ENCODE assay signal across 8 cellular contexts in the genomic region with DNA sequence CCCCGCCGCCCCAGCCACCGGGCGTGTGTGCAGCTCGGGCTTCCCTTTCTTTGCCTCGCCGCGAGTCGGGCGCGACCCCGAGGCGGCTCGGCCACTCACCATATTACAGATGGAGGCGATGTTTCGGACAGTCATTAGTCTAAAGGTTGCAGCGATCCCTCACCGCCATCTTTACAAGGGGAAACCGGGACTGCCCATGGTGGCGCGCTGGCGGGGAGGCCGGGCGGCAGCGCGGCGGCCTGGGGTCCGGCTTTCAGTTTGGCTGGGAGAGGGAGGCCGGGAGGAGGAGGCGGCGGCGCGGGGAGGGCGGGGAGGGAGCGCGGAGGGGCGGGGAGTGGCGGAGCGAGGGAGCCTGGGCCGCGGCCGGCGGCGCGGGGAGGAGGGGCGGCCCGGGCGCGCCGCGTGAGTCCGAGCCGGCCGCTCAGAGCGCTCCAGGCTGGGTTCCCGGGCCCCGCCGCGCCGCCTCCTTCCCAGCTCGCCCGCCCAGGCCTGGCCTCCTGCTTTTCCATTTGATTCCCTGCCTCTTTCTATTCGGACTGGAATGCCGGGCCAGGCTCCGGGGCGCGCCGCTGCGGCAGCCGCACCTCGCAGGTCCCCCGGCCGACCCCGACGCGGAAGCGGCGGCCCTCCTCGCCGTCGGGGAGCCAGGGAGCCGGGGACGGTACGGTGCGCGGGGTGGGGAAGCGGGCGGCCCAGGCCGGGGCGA. TPM values are rescaled to one million over a fixed set of nuclear protein-coding genes. Genes with fewer than 3 reads are reported as not detected.
DNase-seq lines count a peak whose midpoint lies in the region; ATAC-seq and TF ChIP-seq lines count a peak whose summit lies in the region.

A gene with protein sequence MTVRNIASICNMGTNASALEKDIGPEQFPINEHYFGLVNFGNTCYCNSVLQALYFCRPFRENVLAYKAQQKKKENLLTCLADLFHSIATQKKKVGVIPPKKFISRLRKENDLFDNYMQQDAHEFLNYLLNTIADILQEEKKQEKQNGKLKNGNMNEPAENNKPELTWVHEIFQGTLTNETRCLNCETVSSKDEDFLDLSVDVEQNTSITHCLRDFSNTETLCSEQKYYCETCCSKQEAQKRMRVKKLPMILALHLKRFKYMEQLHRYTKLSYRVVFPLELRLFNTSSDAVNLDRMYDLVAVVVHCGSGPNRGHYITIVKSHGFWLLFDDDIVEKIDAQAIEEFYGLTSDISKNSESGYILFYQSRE (minus strand): TSS at position 286 of the 706 bp plus-strand sequence. CDS start 151 bp downstream, at position 135.

- H3K36me3 ChIP-seq in GM06990 (ENCODE audit: control insufficient read depth, insufficient read depth, low read length) (no peaks in the 10 kb centered on the region), SU-DHL-6 (ENCODE audit: low read length) (no peaks in the 10 kb centered on the region), vagina (no peaks in the 10 kb centered on the region)

- ATAC-seq in GM21723 (IDR thresholded peaks at IDR 0.05; ENCODE audit: unreplicated experiment) (peak; percentile 85), left cardiac atrium (peak; percentile 96 to 97)

- H2AFZ ChIP-seq in SU-DHL-6 (ENCODE audit: low read depth, low read length, severe bottlenecking) = peak within 1 kb of the TSS; percentile 98

- H3K4me3 ChIP-seq in GM06990 (replicated peaks; ENCODE audit: low read depth, low read length) = peak within 1 kb of the TSS; percentile 81
- peak within 1 kb of the TSS; percentile 71 for H3K4me3 ChIP-seq in SU-DHL-6 (ENCODE audit: insufficient read depth, low read length, poor library complexity, severe bottlenecking)
- H3K4me3 ChIP-seq in vagina = peak within 1 kb of the TSS; percentile 81 to 96

- TF ChIP-seq CTCF in GM06990 (IDR thresholded peaks at IDR 0.05; ENCODE audit: insufficient read depth, low read length, poor library complexity, severe bottlenecking) (peak; percentile 3), SU-DHL-6 (IDR thresholded peaks at IDR 0.05; ENCODE audit: insufficient read depth, low read length, poor library complexity, severe bottlenecking) (no peak), vagina (IDR thresholded peaks at IDR 0.05) (no peak)

- no peaks in the 10 kb centered on the region for H4K20me1 ChIP-seq in SU-DHL-6 (ENCODE audit: low read depth, low read length)

- H3K9me2 ChIP-seq in SU-DHL-6 (replicated peaks; ENCODE audit: insufficient read depth, low read length) = no peaks in the 10 kb centered on the region

- in situ Hi-C loops in KBM-7 (cut with MboI; ENCODE audit: low pct_unique_long_range_greater_than_20kb, low sequenced_read_pairs) = no loop called here

- peak; percentile 84 for DNase-seq in GM06990 (ENCODE audit: extremely low read depth, insufficient read length)
- DNase-seq in KBM-7 = peak; percentile 65
- DNase-seq in amniotic epithelial cell (ENCODE audit: low read depth) = peak; percentile 68
- peak; percentile 84 for DNase-seq in left cardiac atrium
- DNase-seq in posterior cingulate gyrus = peak; percentile 50 to 94 (median 66)
- DNase-seq in vagina (ENCODE audit: extremely low spot score in 2 of 2) = peak in 1 of 2 donors; percentile 87

- H3K27me3 ChIP-seq in GM06990 (replicated peaks; ENCODE audit: control insufficient read depth, insufficient read depth, low read length) (no peaks in the 10 kb centered on the region), SU-DHL-6 (ENCODE audit: low read length) (no peaks in the 10 kb centered on the region), vagina (no peaks in the 10 kb centered on the region)

- intact Hi-C loops in left cardiac atrium (cut with DNase I) (loop anchor here in 1 of 2 donors (5.0 kb wide), 1 partner anchor 112 kb away; no protein-coding TSS in a partner anchor), posterior cingulate gyrus (cut with DNase I) (loop anchor here (1.0 kb wide), 1 partner anchor 53 kb away; no protein-coding TSS in a partner anchor), vagina (cut with DNase I) (loop anchor here (5.0 kb wide), 2 partner anchors 53 to 208 kb away; no protein-coding TSS in a partner anchor)

- H3K4me2 ChIP-seq in SU-DHL-6 (ENCODE audit: low read depth, low read length, poor library complexity, severe bottlenecking) = peak within 1 kb of the TSS; percentile 66

- peak in 1 of 2 donors; percentile 52 for TF ChIP-seq POLR2A in vagina (IDR thresholded peaks at IDR 0.05)

- no peaks in the 10 kb centered on the region for H3F3A ChIP-seq in SU-DHL-6 (ENCODE audit: insufficient read depth)

- H3K27ac ChIP-seq in SU-DHL-6 (ENCODE audit: low read depth, low read length) (no peak within 1 kb of the TSS), vagina (peak within 1 kb of the TSS; percentile 94)

- peaks cover 45% of the 10 kb centered on the region for H3K4me1 ChIP-seq in vagina

- peak within 1 kb of the TSS; percentile 69 for H3K9ac ChIP-seq in SU-DHL-6 (ENCODE audit: low read length)

- H3K79me2 ChIP-seq in SU-DHL-6 (ENCODE audit: insufficient read depth, low read length) = no peaks in the 10 kb centered on the region

- no peaks in the 10 kb centered on the region for H3K9me3 ChIP-seq in SU-DHL-6 (ENCODE audit: insufficient read depth, low read length)
- H3K9me3 ChIP-seq in vagina = no peaks in the 10 kb centered on the region

RNA-seq across cellular contexts. Expression of the gene that starts here (rescaled TPM):
- 10 to 100 TPM; 40.7 to 48.0 TPM for total RNA-seq in left cardiac atrium
- total RNA-seq in vagina = 10.6 TPM
